In the genomic region with DNA sequence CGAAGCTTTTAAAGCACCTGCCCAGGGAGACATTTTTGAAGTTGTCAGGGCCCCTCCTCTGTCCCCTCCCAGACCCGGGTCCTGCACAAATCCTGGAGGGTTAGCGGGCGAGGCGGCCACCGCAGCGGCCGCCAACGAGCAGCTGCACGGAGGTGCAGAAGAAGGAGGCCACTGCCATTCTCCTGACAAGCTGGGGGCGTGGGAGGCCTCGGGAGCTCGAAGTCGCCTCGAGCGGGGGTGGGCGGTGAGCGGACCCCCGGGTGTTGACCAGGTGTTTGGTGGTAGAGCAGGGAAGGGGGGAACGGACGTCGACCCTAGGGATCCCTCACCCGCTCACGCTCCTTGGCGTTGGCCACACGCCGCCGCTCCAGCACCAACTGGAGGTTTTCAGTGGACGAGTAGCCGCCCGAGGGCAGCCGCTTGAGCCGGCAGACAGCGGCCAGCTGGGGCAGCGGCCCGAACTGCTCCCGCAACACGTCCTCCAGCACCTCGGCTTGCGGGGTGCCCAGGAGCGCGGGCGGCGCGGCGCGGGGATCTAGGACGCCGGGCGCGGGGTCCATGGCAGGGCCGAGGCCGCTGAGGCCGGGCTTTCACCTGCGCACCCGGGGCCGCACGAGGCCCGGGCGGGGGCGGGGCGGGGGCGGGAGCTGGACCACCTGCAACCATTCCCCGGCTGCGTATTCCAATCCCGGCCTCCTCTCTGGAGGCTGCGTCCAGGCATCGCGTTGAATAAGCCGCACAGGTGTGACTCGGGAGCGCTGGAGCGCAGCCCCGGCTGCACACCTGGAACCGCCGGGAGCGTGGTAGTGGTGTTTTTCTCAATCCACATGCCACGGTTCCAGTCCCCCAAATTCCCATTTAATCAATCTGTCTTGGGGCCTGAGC, we compare ENCODE assay signal across 10 cellular contexts. TPM values are rescaled to one million over a fixed set of nuclear protein-coding genes. Genes with fewer than 3 reads are reported as not detected.
A peak's percentile ranks its signal among the peaks of the same experiment; 100 is the strongest.
DNase-seq lines count a peak whose midpoint lies in the region; ATAC-seq, FAIRE-seq and TF ChIP-seq lines count a peak whose summit lies in the region.
"Had no signal": no experiment of that assay in that cellular context is flagged by ENCODE, and none has a peak within 500 bp of the region (broad histone marks: within the 10 kb centered on the region; RNA-seq: fewer than 3 reads in every experiment).

A gene with protein sequence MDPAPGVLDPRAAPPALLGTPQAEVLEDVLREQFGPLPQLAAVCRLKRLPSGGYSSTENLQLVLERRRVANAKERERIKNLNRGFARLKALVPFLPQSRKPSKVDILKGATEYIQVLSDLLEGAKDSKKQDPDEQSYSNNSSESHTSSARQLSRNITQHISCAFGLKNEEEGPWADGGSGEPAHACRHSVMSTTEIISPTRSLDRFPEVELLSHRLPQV (minus strand): TSS at position 565 of the 885 bp plus-strand sequence. CDS start 5 bp downstream, at position 560.

- WGBS in A549 (ENCODE audit: missing lambda C conversion rate): 45% methylated on average over 62 of the region's 78 CpGs

- TF ChIP-seq POLR2A in A549 (IDR thresholded peaks at IDR 0.05; ENCODE audit: low read length): no peak

- H3K4me2 ChIP-seq in A549: peak within 1 kb of the TSS; percentile 97

- peak within 1 kb of the TSS; percentile 58; the same call in 1 of the 2 replicates for H3K4me3 Mint-ChIP-seq in HFFc6
- peak within 1 kb of the TSS; percentile 67 for H3K4me3 Mint-ChIP-seq in central memory CD8-positive, alpha-beta T cell

- DNase-seq in A549 (ENCODE audit: low read depth in 1 of 2, low spot score in 1 of 2) (peak in 1 of 2 experiments; percentile 21), HFFc6 (no peak), LoVo (ENCODE audit: low spot score) (no peak), mesenteric fat pad (ENCODE audit: low spot score) (no peak)
- DNase-seq in central memory CD8-positive, alpha-beta T cell (ENCODE audit: low spot score in 2 of 2): no peak
- DNase-seq: NCI-H446 treated with DMSO at 0.1 percent for 48 hours had no signal

- TF ChIP-seq RAD21 in A549 (conservative IDR thresholded peaks at IDR 0.05 in 1 of 2, IDR thresholded peaks at IDR 0.05 in 1 of 2): no peak

- peaks cover 28 to 32% of the 10 kb centered on the region in 2 donors for H3K27me3 ChIP-seq in mucosa of rectum (ENCODE audit: control insufficient read depth in 2 of 2, insufficient read depth in 2 of 2, low read length in 2 of 2)

- no peaks in the 10 kb centered on the region for H3K9me3 Mint-ChIP-seq in HFFc6
- H3K9me3 Mint-ChIP-seq in central memory CD8-positive, alpha-beta T cell: no peaks in the 10 kb centered on the region

- CTCF ChIA-PET in A549 (lab: Yijun Ruan, JAX): interaction anchor here (0.7 to 11.7 kb wide), 43 partner anchors 11 to 486 kb away, joined by 3 to 147 read pairs (median 6); a partner anchor contains a TSS

- ATAC-seq in A549: peak; percentile 48 to 65
- no peak for ATAC-seq in central memory CD8-positive, alpha-beta T cell (replicated peaks; ENCODE audit: extremely low read depth, poor library complexity, severe bottlenecking)
- no peak for ATAC-seq in GM21390 (IDR thresholded peaks at IDR 0.05; ENCODE audit: unreplicated experiment)
- ATAC-seq in GM21825 (IDR thresholded peaks at IDR 0.05; ENCODE audit: unreplicated experiment): no peak

- H3K4me1 ChIP-seq in A549: peaks cover 7% of the 10 kb centered on the region; the same call in 1 of the 3 replicates
- H3K4me1 ChIP-seq in mucosa of rectum (ENCODE audit: control insufficient read depth in 2 of 2, insufficient read depth in 2 of 2, low read length in 2 of 2): no peaks in the 10 kb centered on the region

- H3K4me3 ChIP-seq in A549 (peak within 1 kb of the TSS; percentile 45), mucosa of rectum (ENCODE audit: low read length in 2 of 2) (peak within 1 kb of the TSS; percentile 13 to 35)
- H3K4me3 ChIP-seq: lung had no signal

- 0 out of 5 replicates have a peak, but pooled peaks of 1 of the 2 experiments have one; percentile 26 for TF ChIP-seq EP300 in A549 (IDR thresholded peaks at IDR 0.05)

- TF ChIP-seq CTCF in A549 (IDR thresholded peaks at IDR 0.05) (no peak), HFFc6 (IDR thresholded peaks at IDR 0.05) (no peak)

- H3K27me3 Mint-ChIP-seq in HFFc6 (ENCODE audit: insufficient read depth): peaks cover 39% of the 10 kb centered on the region
- peaks cover 55% of the 10 kb centered on the region for H3K27me3 Mint-ChIP-seq in central memory CD8-positive, alpha-beta T cell

- peaks cover 8% of the 10 kb centered on the region; the same call in 1 of the 2 replicates for H3K4me1 Mint-ChIP-seq in HFFc6 (ENCODE audit: low read depth)
- peaks cover 7% of the 10 kb centered on the region for H3K4me1 Mint-ChIP-seq in central memory CD8-positive, alpha-beta T cell

- H3K36me3 ChIP-seq in mucosa of rectum (ENCODE audit: control insufficient read depth in 2 of 2, insufficient read depth in 2 of 2, low read length in 2 of 2): no peaks in the 10 kb centered on the region

- no peak within 1 kb of the TSS for H3K9ac ChIP-seq in mucosa of rectum (ENCODE audit: low read depth in 1 of 2, low read length in 2 of 2)

- no peak within 1 kb of the TSS for H3K27ac Mint-ChIP-seq in HFFc6
- H3K27ac Mint-ChIP-seq in central memory CD8-positive, alpha-beta T cell (ENCODE audit: low read depth): no peak within 1 kb of the TSS

- 0 out of 6 replicates have a peak within 1 kb of the TSS, but pooled peaks of 1 of the 2 experiments have one; percentile 11 for H3K27ac ChIP-seq in A549
- H3K27ac ChIP-seq in mucosa of rectum (ENCODE audit: low read depth in 2 of 2, low read length in 2 of 2): no peak within 1 kb of the TSS

- FAIRE-seq in A549 (lab: Jason Lieb, UNC): no peak

- POLR2A ChIA-PET in A549 (lab: Yijun Ruan, JAX): no interaction called here

- H3K9me3 ChIP-seq in A549: no peaks in the 10 kb centered on the region
- no peaks in the 10 kb centered on the region for H3K9me3 ChIP-seq in mucosa of rectum (ENCODE audit: control insufficient read depth in 2 of 2, low read length in 2 of 2)

- H3K36me3 Mint-ChIP-seq in HFFc6 (ENCODE audit: low read depth): no peaks in the 10 kb centered on the region
- H3K36me3 Mint-ChIP-seq in central memory CD8-positive, alpha-beta T cell (ENCODE audit: insufficient read depth): no peaks in the 10 kb centered on the region

TF ChIP-seq in A549, 52 proteins besides CTCF, POLR2A, EP300 and RAD21:
- TF ChIP-seq, protein P1, sequence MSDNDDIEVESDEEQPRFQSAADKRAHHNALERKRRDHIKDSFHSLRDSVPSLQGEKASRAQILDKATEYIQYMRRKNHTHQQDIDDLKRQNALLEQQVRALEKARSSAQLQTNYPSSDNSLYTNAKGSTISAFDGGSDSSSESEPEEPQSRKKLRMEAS (IDR thresholded peaks at IDR 0.05): peak; percentile 26; the same call in 1 of the 2 replicates
- TF ChIP-seq ZSCAN20 (CRISPR knock-in tag; IDR thresholded peaks at IDR 0.05): no peak

RNA-seq across cellular contexts. Expression of the gene that starts here (rescaled TPM):
- polyA plus RNA-seq in A549 (2011; rRNA removed) (not detected in 2 replicates), A549 (2017; fragmentation: RNase III; extraction: RNeasy Plus Mini Kit Qiagen cat#74134 plus additional on column Dnase treatment) (not detected in 3 replicates)
- not detected in 2 replicates for polyA plus RNA-seq in A549 (2012; cell fraction: cytosol; rRNA removed)
- polyA plus RNA-seq in A549 (2012; cell fraction: nucleus; rRNA removed): not detected in 2 replicates
- polyA minus RNA-seq in A549 (2011; rRNA and poly(A)+ RNA removed): not detected in 2 replicates
- total RNA-seq in HFFc6 (2021; fragmentation: NEBNext Ultra II Directional; extraction: Animal tissue kit (Norgen Biotek cat#: 25700)): not detected
- not detected for total RNA-seq in mesenteric fat pad

Comparison
In these comparisons a context has a peak if more than half of its experiments do, and no peak if none do; other contexts are left out.
1. Peak in ATAC-seq, H3K4me3 ChIP-seq and H3K4me2 ChIP-seq in A549; RNA of the gene not detected or under 1 TPM.